In genomic region chr19:18397242-18398202, GRCh38 we compare ENCODE assay signal across 9 cellular contexts. TPM values are rescaled to one million over a fixed set of nuclear protein-coding genes. Genes with fewer than 3 reads are reported as not detected.
DNase-seq lines count a peak whose midpoint lies in the region; ATAC-seq, FAIRE-seq and TF ChIP-seq lines count a peak whose summit lies in the region.
"Had no signal": no experiment of that assay in that cellular context is flagged by ENCODE, and none has a peak within 500 bp of the region (broad histone marks: within the 10 kb centered on the region; RNA-seq: fewer than 3 reads in every experiment).

LRRC25 (minus strand) TSS chr19:18397622; CDS start chr19:18396963, 659 bp downstream.

- FAIRE-seq in GM12891 (lab: Jason Lieb, UNC) = peak; percentile 90
- no peak for FAIRE-seq in pancreas (lab: Jason Lieb, UNC)

- no peak for TF ChIP-seq POLR2A in GM12891 (IDR thresholded peaks at IDR 0.05; ENCODE audit: low read depth, low read length)

- no peaks in the 10 kb centered on the region for H3K9me3 Mint-ChIP-seq in glutamatergic neuron (ENCODE audit: unreplicated experiment)

- no peaks in the 10 kb centered on the region for H3K36me3 ChIP-seq in pancreas

- peak in 3 of 4 donors; percentile 11 to 50 (median 38) for ATAC-seq in pancreas
- no peak for ATAC-seq in HG02798 (IDR thresholded peaks at IDR 0.05; ENCODE audit: poor library complexity, unreplicated experiment)

- DNase-seq in GM12891 (ENCODE audit: insufficient read length, low spot score) = no peak
- DNase-seq in NOMO-1 treated with DMSO at 0.1 percent for 48 hours (lab: John Stamatoyannopoulos, UW; ENCODE audit: unreplicated experiment) = peak; percentile 98
- peak; percentile 46 for DNase-seq in glutamatergic neuron
- peak in 2 of 6 donors; percentile 51 to 59 for DNase-seq in pancreas
- DNase-seq in DMS153 (lab: John Stamatoyannopoulos, UW) = no peak
- no peak for DNase-seq in T1000 (lab: John Stamatoyannopoulos, UW)
- no peak for DNase-seq in NCI-H1417 (lab: John Stamatoyannopoulos, UW)

- intact Hi-C loops in pancreas (cut with DNase I) = no loop called here

- peak within 1 kb of the TSS in 1 of 4 donors; percentile 19 for H3K27ac ChIP-seq in pancreas

- H3K4me1 ChIP-seq in pancreas = peaks cover 0 to 9% (median 0%) of the 10 kb centered on the region in 3 donors

- no peak within 1 kb of the TSS for H3K4me3 Mint-ChIP-seq in glutamatergic neuron (ENCODE audit: unreplicated experiment)

- peak within 1 kb of the TSS in 1 of 4 donors; percentile 28 for H3K4me3 ChIP-seq in pancreas

- H3K4me1 Mint-ChIP-seq in glutamatergic neuron (ENCODE audit: low read depth, unreplicated experiment) = no peaks in the 10 kb centered on the region

- peaks cover 5% of the 10 kb centered on the region for H3K27me3 Mint-ChIP-seq in glutamatergic neuron (ENCODE audit: unreplicated experiment)

- H3K9me3 ChIP-seq in pancreas = no peaks in the 10 kb centered on the region

- H3K27me3 ChIP-seq in pancreas = no peaks in the 10 kb centered on the region

- TF ChIP-seq CTCF in glutamatergic neuron (IDR thresholded peaks at IDR 0.05; ENCODE audit: partially characterized antibody, unreplicated experiment) (no peak), pancreas (IDR thresholded peaks at IDR 0.05) (no peak)

- no peaks in the 10 kb centered on the region for H3K36me3 Mint-ChIP-seq in glutamatergic neuron (ENCODE audit: unreplicated experiment)

- H3K27ac Mint-ChIP-seq in glutamatergic neuron (ENCODE audit: unreplicated experiment) = no peak within 1 kb of the TSS

- 27 to 34% methylated on average over 29 to 33 of the region's 33 CpGs for WGBS in pancreas, 2 donors

TF ChIP-seq in GM12891, 5 proteins besides CTCF, POLR2A, EP300 and RAD21:
- TF ChIP-seq POLR2AphosphoS5 (IDR thresholded peaks at IDR 0.05; ENCODE audit: low read depth, low read length) = 0 out of 2 replicates have a peak, but pooled peaks have one; percentile 36
- no peak for TF ChIP-seq PAX5 (IDR thresholded peaks at IDR 0.05; ENCODE audit: insufficient read depth, low read length, severe bottlenecking)
- peak; percentile 94 for TF ChIP-seq POU2F2 (IDR thresholded peaks at IDR 0.05; ENCODE audit: low read depth, low read length)
- peak; percentile 84 for TF ChIP-seq SPI1 (IDR thresholded peaks at IDR 0.05; ENCODE audit: low read depth, low read length)
- no peak for TF ChIP-seq TAF1 (IDR thresholded peaks at IDR 0.05; ENCODE audit: low read depth, low read length)

RNA-seq across cellular contexts. Expression of gene LRRC25, which starts in this region (rescaled TPM):
- polyA plus RNA-seq in GM12891 (2012; ENCODE audit: low read depth, missing spikeins) = 2.0 TPM
- not detected for total RNA-seq in glutamatergic neuron (ENCODE audit: unreplicated experiment)
- total RNA-seq in pancreas = 1 to 10 TPM in 3 of 6 donors, under 1 TPM in 3; 0.14 to 6.1 (median 1.2) TPM
- 1 to 10 TPM in 1 of 2 donors, under 1 TPM in 1; 0.85 to 1.0 TPM for polyA plus RNA-seq in pancreas
- total RNA-seq: T-helper 1 cell treated with Interleukin-12 subunit alpha and Interleukin-12 subunit beta and Interleukin-4 antibody, amounts not matched to agents 30 ng/mL and 1 ng/mL, for 36 hours had no signal

Comparison
In these comparisons a context has a peak if more than half of its experiments do, and no peak if none do; other contexts are left out.
1. Peak in DNase-seq in glutamatergic neuron; RNA of the gene not detected or under 1 TPM.